In genomic region chr13:97185291-97185690, GRCh38 we compare ENCODE assay signal across 20 cellular contexts.
"Had no signal": no experiment of that assay in that cellular context is flagged by ENCODE, and none has a peak within 500 bp of the region (broad histone marks: within the 10 kb centered on the region; RNA-seq: fewer than 3 reads in every experiment).

No MANE protein-coding gene starts in this region.

- H3K4me1 ChIP-seq: esophagus squamous epithelium, gastroesophageal sphincter, heart left ventricle, left lung, lower lobe of right lung had no signal

- H3K4me3 Mint-ChIP-seq: naive thymus-derived CD4-positive, alpha-beta T cell had no signal

- H3K4me2 ChIP-seq: hepatocyte had no signal

- ATAC-seq: esophagus mucosa; foreskin keratinocyte; gastroesophageal sphincter; heart left ventricle; left cardiac atrium; left lung; left ventricle myocardium superior; lower lobe of right lung; naive thymus-derived CD4-positive, alpha-beta T cell had no signal

- H3K9me3 ChIP-seq: esophagus squamous epithelium, gastroesophageal sphincter, heart left ventricle, left lung, lower lobe of right lung had no signal

- H3K27ac ChIP-seq: coronary artery, dorsolateral prefrontal cortex, epithelial cell of prostate, esophagus squamous epithelium, foreskin keratinocyte, gastroesophageal sphincter, heart left ventricle, hepatocyte, left lung, lower lobe of right lung had no signal

- H3K4me3 ChIP-seq: coronary artery, dorsolateral prefrontal cortex, esophagus squamous epithelium, gastroesophageal sphincter, heart left ventricle, hepatocyte, left lung, lower lobe of right lung had no signal

- H3K27me3 ChIP-seq: dorsolateral prefrontal cortex, esophagus squamous epithelium, foreskin keratinocyte, gastroesophageal sphincter, heart left ventricle, hepatocyte, left lung had no signal

- DNase-seq: dermis blood vessel endothelial cell; dorsolateral prefrontal cortex; effector CD4-positive, alpha-beta T cell; effector memory CD4-positive, alpha-beta T cell; erythroblast; esophagus squamous epithelium; foreskin keratinocyte; heart left ventricle; left cardiac atrium; left lung; left ventricle myocardium superior; lower lobe of right lung; mesenchymal stem cell; midbrain; naive thymus-derived CD4-positive, alpha-beta T cell had no signal

- H2AFZ ChIP-seq: hepatocyte had no signal

- H3K79me2 ChIP-seq: hepatocyte had no signal

- H3K36me3 Mint-ChIP-seq: naive thymus-derived CD4-positive, alpha-beta T cell had no signal

- H3K36me3 ChIP-seq: esophagus squamous epithelium, gastroesophageal sphincter, heart left ventricle, left lung, lower lobe of right lung had no signal
